In the genomic region with DNA sequence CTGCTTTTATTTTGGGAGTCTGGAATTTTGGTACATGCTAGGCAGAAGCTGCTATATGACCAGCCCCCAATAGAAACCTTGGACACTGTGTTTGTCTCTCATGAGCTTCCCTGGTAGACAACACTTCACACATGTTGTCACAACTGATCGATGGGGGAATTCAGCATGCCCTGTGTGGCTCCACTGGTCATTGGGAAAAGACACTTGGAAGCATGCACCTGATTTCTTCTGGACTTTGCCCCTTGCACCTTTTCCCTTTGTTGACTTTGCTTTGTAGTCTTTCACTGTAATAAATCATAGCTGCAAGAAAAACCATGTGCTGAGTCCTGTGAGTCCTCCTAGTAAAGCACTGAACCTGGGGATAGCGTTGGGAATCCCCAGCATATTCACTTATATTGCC, we compare ENCODE assay signal across 1 cellular context.
TF ChIP-seq lines count a peak whose summit lies in the region.

No MANE protein-coding gene starts in this region.

TF ChIP-seq in HepG2, 621 proteins besides CTCF, POLR2A, EP300 and RAD21 (continued from another document):
- TF ChIP-seq ZBTB4 (CRISPR knock-in tag; IDR thresholded peaks at IDR 0.05; ENCODE audit: borderline replicate concordance) (no peak), CBFB (CRISPR knock-in tag; IDR thresholded peaks at IDR 0.05) (no peak), ZNF331 (CRISPR knock-in tag; IDR thresholded peaks at IDR 0.05) (peak; percentile 72; the same call in 1 of the 2 replicates), KDM6A (CRISPR knock-in tag; IDR thresholded peaks at IDR 0.05; ENCODE audit: low read depth) (peak; percentile 53; the same call in 1 of the 2 replicates), FOSL2 (CRISPR knock-in tag; IDR thresholded peaks at IDR 0.05) (no peak), HNF4A (CRISPR knock-in tag; IDR thresholded peaks at IDR 0.05) (peak; percentile 90), RFX3 (CRISPR knock-in tag; IDR thresholded peaks at IDR 0.05) (no peak), HIC2 (CRISPR knock-in tag; IDR thresholded peaks at IDR 0.05; ENCODE audit: low read depth) (no peak), FOXC1 (CRISPR knock-in tag; IDR thresholded peaks at IDR 0.05; ENCODE audit: borderline replicate concordance) (no peak), SOX5 (CRISPR knock-in tag; IDR thresholded peaks at IDR 0.05; ENCODE audit: borderline replicate concordance) (peak; percentile 83), ZGPAT (CRISPR knock-in tag; IDR thresholded peaks at IDR 0.05) (0 out of 2 replicates have a peak, but pooled peaks have one; percentile 37), ZBTB46 (CRISPR knock-in tag; IDR thresholded peaks at IDR 0.05; ENCODE audit: borderline replicate concordance) (no peak), HHEX (CRISPR knock-in tag; IDR thresholded peaks at IDR 0.05) (0 out of 2 replicates have a peak, but pooled peaks have one; percentile 29), ZFP37 (CRISPR knock-in tag; IDR thresholded peaks at IDR 0.05; ENCODE audit: borderline replicate concordance) (no peak), ZNF343 (CRISPR knock-in tag; IDR thresholded peaks at IDR 0.05) (peak; percentile 85; the same call in 1 of the 2 replicates), ZNF577 (CRISPR knock-in tag; IDR thresholded peaks at IDR 0.05; ENCODE audit: borderline replicate concordance, low read depth) (no peak), ZNF333 (CRISPR knock-in tag; IDR thresholded peaks at IDR 0.05; ENCODE audit: borderline replicate concordance) (no peak)
- TF ChIP-seq, protein P1, sequence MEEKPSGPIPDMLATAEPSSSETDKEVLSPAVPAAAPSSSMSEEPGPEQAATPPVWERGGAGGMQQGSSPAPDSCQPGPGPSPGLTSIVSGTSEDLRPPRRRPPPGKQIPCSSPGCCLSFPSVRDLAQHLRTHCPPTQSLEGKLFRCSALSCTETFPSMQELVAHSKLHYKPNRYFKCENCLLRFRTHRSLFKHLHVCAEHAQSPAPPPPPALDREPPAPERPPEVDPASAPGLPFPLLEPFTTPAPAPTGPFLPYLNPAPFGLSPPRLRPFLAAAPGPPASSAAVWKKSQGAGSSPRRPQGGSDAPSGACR (CRISPR knock-in tag; IDR thresholded peaks at IDR 0.05) = no peak
- TF ChIP-seq, protein P2, sequence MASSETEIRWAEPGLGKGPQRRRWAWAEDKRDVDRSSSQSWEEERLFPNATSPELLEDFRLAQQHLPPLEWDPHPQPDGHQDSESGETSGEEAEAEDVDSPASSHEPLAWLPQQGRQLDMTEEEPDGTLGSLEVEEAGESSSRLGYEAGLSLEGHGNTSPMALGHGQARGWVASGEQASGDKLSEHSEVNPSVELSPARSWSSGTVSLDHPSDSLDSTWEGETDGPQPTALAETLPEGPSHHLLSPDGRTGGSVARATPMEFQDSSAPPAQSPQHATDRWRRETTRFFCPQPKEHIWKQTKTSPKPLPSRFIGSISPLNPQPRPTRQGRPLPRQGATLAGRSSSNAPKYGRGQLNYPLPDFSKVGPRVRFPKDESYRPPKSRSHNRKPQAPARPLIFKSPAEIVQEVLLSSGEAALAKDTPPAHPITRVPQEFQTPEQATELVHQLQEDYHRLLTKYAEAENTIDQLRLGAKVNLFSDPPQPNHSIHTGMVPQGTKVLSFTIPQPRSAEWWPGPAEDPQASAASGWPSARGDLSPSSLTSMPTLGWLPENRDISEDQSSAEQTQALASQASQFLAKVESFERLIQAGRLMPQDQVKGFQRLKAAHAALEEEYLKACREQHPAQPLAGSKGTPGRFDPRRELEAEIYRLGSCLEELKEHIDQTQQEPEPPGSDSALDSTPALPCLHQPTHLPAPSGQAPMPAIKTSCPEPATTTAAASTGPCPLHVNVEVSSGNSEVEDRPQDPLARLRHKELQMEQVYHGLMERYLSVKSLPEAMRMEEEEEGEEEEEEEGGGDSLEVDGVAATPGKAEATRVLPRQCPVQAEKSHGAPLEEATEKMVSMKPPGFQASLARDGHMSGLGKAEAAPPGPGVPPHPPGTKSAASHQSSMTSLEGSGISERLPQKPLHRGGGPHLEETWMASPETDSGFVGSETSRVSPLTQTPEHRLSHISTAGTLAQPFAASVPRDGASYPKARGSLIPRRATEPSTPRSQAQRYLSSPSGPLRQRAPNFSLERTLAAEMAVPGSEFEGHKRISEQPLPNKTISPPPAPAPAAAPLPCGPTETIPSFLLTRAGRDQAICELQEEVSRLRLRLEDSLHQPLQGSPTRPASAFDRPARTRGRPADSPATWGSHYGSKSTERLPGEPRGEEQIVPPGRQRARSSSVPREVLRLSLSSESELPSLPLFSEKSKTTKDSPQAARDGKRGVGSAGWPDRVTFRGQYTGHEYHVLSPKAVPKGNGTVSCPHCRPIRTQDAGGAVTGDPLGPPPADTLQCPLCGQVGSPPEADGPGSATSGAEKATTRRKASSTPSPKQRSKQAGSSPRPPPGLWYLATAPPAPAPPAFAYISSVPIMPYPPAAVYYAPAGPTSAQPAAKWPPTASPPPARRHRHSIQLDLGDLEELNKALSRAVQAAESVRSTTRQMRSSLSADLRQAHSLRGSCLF (CRISPR knock-in tag; IDR thresholded peaks at IDR 0.05; ENCODE audit: borderline replicate concordance) = no peak
